In the genomic region with DNA sequence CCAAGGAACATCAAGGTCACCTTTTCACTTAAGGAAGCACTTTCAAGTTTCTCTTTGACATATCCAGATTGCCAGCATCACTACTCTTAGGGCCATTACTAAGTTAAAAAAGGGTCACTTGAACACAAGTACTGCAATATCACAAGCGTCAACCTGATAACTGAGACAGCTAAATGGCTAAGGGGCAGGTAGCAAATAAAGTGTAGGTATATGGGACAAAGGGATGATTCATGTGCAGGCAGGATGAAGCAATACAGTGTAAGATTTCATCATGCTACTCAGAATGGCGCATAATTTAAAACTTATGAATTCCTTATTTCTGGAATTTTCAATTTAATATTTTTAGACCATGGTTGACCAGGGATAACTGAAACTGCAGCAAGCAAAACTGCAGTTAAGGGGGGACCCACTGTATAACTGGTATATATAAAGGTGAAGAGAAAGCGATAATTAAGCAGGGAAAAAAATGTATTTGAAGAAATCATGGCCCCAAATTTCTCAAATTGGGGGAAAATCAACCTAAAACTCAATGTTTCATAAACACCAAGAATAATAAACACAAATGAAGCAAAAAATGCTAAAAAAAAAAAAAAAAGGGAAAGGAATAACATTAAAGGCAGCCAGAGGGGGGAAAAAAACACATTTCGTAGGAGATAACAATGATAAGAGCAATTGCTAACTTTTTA, we compare ENCODE assay signal across 21 cellular contexts. TPM values are rescaled to one million over a fixed set of nuclear protein-coding genes. Genes with fewer than 3 reads are reported as not detected.
DNase-seq lines count a peak whose midpoint lies in the region; ATAC-seq, FAIRE-seq and TF ChIP-seq lines count a peak whose summit lies in the region.
"Had no signal": no experiment of that assay in that cellular context is flagged by ENCODE, and none has a peak within 500 bp of the region (broad histone marks: within the 10 kb centered on the region; RNA-seq: fewer than 3 reads in every experiment).

No MANE protein-coding gene starts in this region.

- H3K4ac ChIP-seq in H1 (replicated peaks; ENCODE audit: insufficient read length, low read depth, low read length) = no peak overlapping the region

- H3K23me2 ChIP-seq in H1 (ENCODE audit: low read depth, low read length) = no peaks in the 10 kb centered on the region

- H3K18ac ChIP-seq in H1 (ENCODE audit: extremely low read depth, low read length) = no peak overlapping the region

- no peak overlapping the region for H3K9ac ChIP-seq in HepG2 (ENCODE audit: insufficient read depth, low read depth, low read length)
- no peak overlapping the region for H3K9ac ChIP-seq in PC-3 (ENCODE audit: low read length)
- H3K9ac ChIP-seq in H1 (replicated peaks in 1 of 4; ENCODE audit: extremely low read depth in 1 of 4, low read depth in 3 of 4, low read length in 3 of 4) = no peak overlapping the region

- H4K8ac ChIP-seq in H1 (ENCODE audit: extremely low read depth, insufficient read depth, low read length) = no peak overlapping the region

- H2BK5ac ChIP-seq in H1 (ENCODE audit: low read depth, low read length) = no peak overlapping the region

- H4K5ac ChIP-seq in H1 (ENCODE audit: insufficient read length, low read depth, low read length) = no peak overlapping the region

- no peak for TF ChIP-seq EP300 in HepG2 (IDR thresholded peaks at IDR 0.05; ENCODE audit: low read depth in 2 of 2, low read length in 2 of 2)
- TF ChIP-seq EP300 in HepG2 (CRISPR knock-in tag; IDR thresholded peaks at IDR 0.05; ENCODE audit: borderline replicate concordance) = no peak
- TF ChIP-seq EP300 in H1 (IDR thresholded peaks at IDR 0.05; ENCODE audit: borderline replicate concordance in 1 of 2, low read depth in 2 of 2, low read length in 2 of 2) = no peak

- DNase-seq in HepG2 (ENCODE audit: low spot score) = no peak
- no peak for DNase-seq in right lobe of liver
- DNase-seq in PC-3 = peak; percentile 42
- no peak for DNase-seq in H1 (ENCODE audit: low read depth in 1 of 2, low spot score in 2 of 2)
- DNase-seq in NCI-H187 treated with DMSO at 0.1 percent for 48 hours (lab: John Stamatoyannopoulos, UW) = no peak
- no peak for DNase-seq in activated CD8-positive, alpha-beta memory T cell treated with anti-CD3 and anti-CD28 coated beads for 24 hours
- DNase-seq: DMS79, KBM-7, NCI-H1694, NCI-H2081 treated with DMSO at 0.1 percent for 48 hours, NCI-H2171 treated with DMSO at 0.1 percent for 48 hours, NCI-H524 treated with DMSO at 0.1 percent for 48 hours, NCI-H82 had no signal

- H3K14ac ChIP-seq in H1 (ENCODE audit: insufficient read length) = no peak overlapping the region

- H3K4me2 ChIP-seq in HepG2 (ENCODE audit: low read depth, low read length) (no peak overlapping the region), PC-3 (ENCODE audit: low read length) (no peak overlapping the region), H1 (ENCODE audit: insufficient read depth in 1 of 2, low read depth in 2 of 2, low read length in 2 of 2) (no peak overlapping the region)

- ATAC-seq in HepG2 = no peak
- no peak for ATAC-seq in right lobe of liver
- ATAC-seq in PC-3 = no peak
- no peak for ATAC-seq in GM21423 (IDR thresholded peaks at IDR 0.05; ENCODE audit: unreplicated experiment)
- no peak for ATAC-seq in GM19455 (IDR thresholded peaks at IDR 0.05; ENCODE audit: unreplicated experiment)
- ATAC-seq: GM12878, Right ventricle myocardium inferior had no signal

- H3K23ac ChIP-seq in H1 (ENCODE audit: insufficient read length) = no peak overlapping the region

- WGBS in HepG2 (ENCODE audit: low lambda C conversion rate) = 23% methylated on average over 4 of the region's 4 CpGs
- 61% methylated on average over 4 of the region's 4 CpGs for WGBS in right lobe of liver (ENCODE audit: insufficient coverage, low coverage, low lambda C conversion rate, missing lambda C conversion rate)
- 88% methylated on average over 4 of the region's 4 CpGs; no CpG with 5 or more reads in 1 of the 2 experiments for WGBS in H1 (ENCODE audit: extremely low coverage in 1 of 2, insufficient coverage in 1 of 2, insufficient read length in 1 of 2, insufficient replicate concordance in 2 of 2, low coverage in 1 of 2, low lambda C conversion rate in 2 of 2, missing lambda C conversion rate in 1 of 2), 2 experiments

- H3K4me3 ChIP-seq in HepG2 (replicated peaks in 1 of 3; ENCODE audit: insufficient read depth in 1 of 3, low read depth in 2 of 3, low read length in 3 of 3) = no peak overlapping the region
- H3K4me3 ChIP-seq in right lobe of liver = no peak overlapping the region
- H3K4me3 ChIP-seq in PC-3 (ENCODE audit: low read length) = no peak overlapping the region
- H3K4me3 ChIP-seq in H1 (ENCODE audit: extremely low read depth in 1 of 4, insufficient read depth in 2 of 4, low read depth in 3 of 4, low read length in 4 of 4) = no peak overlapping the region
- H3K4me3 ChIP-seq: GM12878, SJSA1 had no signal

- H2BK12ac ChIP-seq in H1 (ENCODE audit: low read depth, low read length) = no peak overlapping the region

- H3K9me3 ChIP-seq in HepG2 (ENCODE audit: low read length) (no peaks in the 10 kb centered on the region), right lobe of liver (no peaks in the 10 kb centered on the region), PC-3 (ENCODE audit: low read length) (no peaks in the 10 kb centered on the region), H1 (ENCODE audit: insufficient read depth in 2 of 2, low read depth in 1 of 2, low read length in 1 of 2) (peaks cover 9 to 16% of the 10 kb centered on the region in 2 experiments; a peak in 3 of 4 replicates)
- H3K9me3 ChIP-seq: SJSA1 had no signal

- no peaks in the 10 kb centered on the region for H3K79me2 ChIP-seq in HepG2 (ENCODE audit: insufficient read depth, low read length)
- H3K79me2 ChIP-seq in PC-3 (ENCODE audit: low read length) = no peaks in the 10 kb centered on the region
- no peaks in the 10 kb centered on the region for H3K79me2 ChIP-seq in H1 (ENCODE audit: control insufficient read depth in 1 of 2, insufficient read depth in 2 of 2, low read length in 2 of 2)

- H2BK20ac ChIP-seq in H1 (ENCODE audit: low read length) = no peak overlapping the region

- H2AFZ ChIP-seq in HepG2 (ENCODE audit: low read length) (no peak overlapping the region), PC-3 (ENCODE audit: low read length) (no peak overlapping the region), H1 (ENCODE audit: low read length) (no peak overlapping the region)

- H3K79me1 ChIP-seq in H1 (ENCODE audit: low read depth, low read length) = no peaks in the 10 kb centered on the region

- BruUV-seq in HepG2 (replicated peaks; lab: Mats Ljungman, UMichigan) (no TSS peak), PC-3 (replicated peaks; lab: Mats Ljungman, UMichigan) (no TSS peak)

- H4K20me1 ChIP-seq in HepG2 (ENCODE audit: insufficient read depth, low read length) = no peaks in the 10 kb centered on the region
- H4K20me1 ChIP-seq in PC-3 (ENCODE audit: low read length) = no peaks in the 10 kb centered on the region
- no peaks in the 10 kb centered on the region for H4K20me1 ChIP-seq in H1 (replicated peaks in 1 of 2; ENCODE audit: control insufficient read depth in 1 of 2, insufficient read depth in 2 of 2, low read length in 2 of 2)

- POLR2A ChIA-PET in HepG2 (lab: Yijun Ruan, JAX) (no interaction called here), PC-3 (lab: Charles Lee; ENCODE audit: unreplicated experiment) (no interaction called here), H1 (lab: Charles Lee; ENCODE audit: partially characterized antibody) (no interaction called here)

- intact Hi-C loops in HepG2 (cut with micrococcal nuclease; ENCODE audit: unreplicated experiment) = no loop called here
- intact Hi-C loops in right lobe of liver (cut with DNase I) = no loop called here
- intact Hi-C loops in PC-3 (cut with micrococcal nuclease) = no loop called here

- no peak overlapping the region for H2AK5ac ChIP-seq in H1 (ENCODE audit: low read depth, low read length)

- no peak overlapping the region for H3K27ac ChIP-seq in HepG2 (ENCODE audit: extremely low read length, insufficient read depth, low read length)
- no peak overlapping the region for H3K27ac ChIP-seq in right lobe of liver
- no peak overlapping the region for H3K27ac ChIP-seq in PC-3 (ENCODE audit: low read length)
- H3K27ac ChIP-seq in H1 (ENCODE audit: low read depth, low read length) = no peak overlapping the region
- H3K27ac ChIP-seq: C4-2B, SJSA1 had no signal

- no peak for FAIRE-seq in HepG2 (lab: Jason Lieb, UNC)
- FAIRE-seq in H1 (lab: Jason Lieb, UNC) = no peak
- FAIRE-seq: A204.1, GM12878 had no signal

- TF ChIP-seq POLR2A in HepG2 (IDR thresholded peaks at IDR 0.05; ENCODE audit: insufficient read depth in 1 of 2, low read depth in 2 of 2, low read length in 2 of 2) (no peak), right lobe of liver (IDR thresholded peaks at IDR 0.05) (no peak), H1 (IDR thresholded peaks at IDR 0.05; ENCODE audit: control extremely low read depth in 1 of 2, low read depth in 2 of 2, low read length in 2 of 2) (no peak)

- TF ChIP-seq RAD21 in HepG2 (CRISPR knock-in tag; IDR thresholded peaks at IDR 0.05) (no peak), H1 (IDR thresholded peaks at IDR 0.05 in 1 of 2, conservative IDR thresholded peaks at IDR 0.05 in 1 of 2; ENCODE audit: low read depth in 2 of 2, low read length in 2 of 2) (no peak)

- in situ Hi-C loops in HepG2 (cut with HindIII; ENCODE audit: extremely low pct_ligation_motif_present, low pct_unique_long_range_greater_than_20kb) = no loop called here

- no peak overlapping the region for H2BK15ac ChIP-seq in H1 (ENCODE audit: low read length)

- H3K9me2 ChIP-seq in PC-3 (replicated peaks; ENCODE audit: low read length) = no peaks in the 10 kb centered on the region

- H4K91ac ChIP-seq in H1 (replicated peaks; ENCODE audit: insufficient read length, low read length) = no peak overlapping the region

- H2BK120ac ChIP-seq in H1 (replicated peaks; ENCODE audit: low read depth, low read length) = no peak overlapping the region

- CTCF ChIA-PET in HepG2 (lab: Yijun Ruan, JAX; ENCODE audit: low intra/inter-chr PET ratio, low total read pairs) (no interaction called here), PC-3 (lab: Charles Lee) (no interaction called here), H1 (lab: Charles Lee; ENCODE audit: partially characterized antibody) (interaction anchor here (1.9 kb wide), 1 partner anchor 13 kb away, joined by 10 read pairs; a partner anchor contains a TSS)

- no peaks in the 10 kb centered on the region for H3F3A ChIP-seq in PC-3 (ENCODE audit: low read length, unreplicated experiment)

- no peak overlapping the region for H3K56ac ChIP-seq in H1 (replicated peaks; ENCODE audit: insufficient read length, low read depth, low read length)

- no peaks in the 10 kb centered on the region for H3K27me3 ChIP-seq in HepG2 (ENCODE audit: control insufficient read depth in 1 of 2, insufficient read depth in 2 of 2, low read length in 2 of 2)
- H3K27me3 ChIP-seq in right lobe of liver = no peaks in the 10 kb centered on the region
- H3K27me3 ChIP-seq in PC-3 (ENCODE audit: low read length) = no peaks in the 10 kb centered on the region
- no peaks in the 10 kb centered on the region for H3K27me3 ChIP-seq in H1 (replicated peaks in 1 of 4; ENCODE audit: control insufficient read depth in 3 of 4, extremely low read depth in 1 of 4, insufficient read depth in 3 of 4, low read length in 3 of 4)
- H3K27me3 ChIP-seq: SJSA1 had no signal

- H3K4me1 ChIP-seq in HepG2 (ENCODE audit: insufficient read depth, low read length) = no peaks in the 10 kb centered on the region
- H3K4me1 ChIP-seq in right lobe of liver = no peaks in the 10 kb centered on the region
- H3K4me1 ChIP-seq in PC-3 (ENCODE audit: insufficient read depth, low read length) = no peaks in the 10 kb centered on the region
- H3K4me1 ChIP-seq in H1 (replicated peaks in 1 of 4; ENCODE audit: control insufficient read depth in 3 of 4, insufficient read depth in 4 of 4, low read length in 3 of 4) = no peaks in the 10 kb centered on the region
- H3K4me1 ChIP-seq: SJSA1 had no signal

- TF ChIP-seq CTCF in HepG2 (CRISPR knock-in tag; IDR thresholded peaks at IDR 0.05) (no peak), right lobe of liver (IDR thresholded peaks at IDR 0.05) (no peak), PC-3 (conservative IDR thresholded peaks at IDR 0.05; ENCODE audit: low read depth, low read length) (no peak), H1 (IDR thresholded peaks at IDR 0.05; ENCODE audit: control extremely low read depth in 1 of 3, insufficient read depth in 1 of 3, low read depth in 1 of 3, low read length in 3 of 3) (no peak)

- H3K36me3 ChIP-seq in HepG2 (replicated peaks in 1 of 2; ENCODE audit: control insufficient read depth in 1 of 2, insufficient read depth in 2 of 2, low read length in 2 of 2) (no peaks in the 10 kb centered on the region), right lobe of liver (no peaks in the 10 kb centered on the region), PC-3 (ENCODE audit: low read depth, low read length) (no peaks in the 10 kb centered on the region), H1 (ENCODE audit: control insufficient read depth in 2 of 4, insufficient read depth in 4 of 4, low read length in 3 of 4) (no peaks in the 10 kb centered on the region)
- H3K36me3 ChIP-seq: SJSA1 had no signal

RNA-seq across cellular contexts. Expression of a gene that starts 13.1 kb away (rescaled TPM):
- total RNA-seq in HepG2 (2016; rRNA removed; fragmentation: Illumina TruSeq; extraction: Trizol) (not detected in 2 replicates), right lobe of liver (10 to 100 TPM in 1 of 6 experiments, 1 to 10 TPM in 5; 1.6 to 17.3 (median 3.1) TPM), PC-3 (2014; rRNA removed) (0.15 TPM in 1 of 2 replicates, not detected in the other)
- total RNA-seq in HepG2 (2016; cell fraction: cytosol; rRNA removed; fragmentation: Illumina TruSeq; extraction: Trizol; ENCODE audit: low read depth) = not detected in 2 replicates
- total RNA-seq in HepG2 (2016; cell fraction: insoluble cytoplasmic fraction; rRNA removed; fragmentation: Illumina TruSeq; extraction: Trizol) = not detected in 2 replicates
- total RNA-seq in HepG2 (2016; cell fraction: membrane; rRNA removed; fragmentation: Illumina TruSeq; extraction: Trizol) = not detected in 2 replicates
- total RNA-seq in HepG2 (2016; cell fraction: nucleus; rRNA removed; fragmentation: Illumina TruSeq; extraction: Trizol) = not detected in 2 replicates
- polyA plus RNA-seq in HepG2 (2011; rRNA removed) (not detected in 2 replicates), H1 (2011; rRNA removed) (not detected in 2 replicates)
- not detected in 2 replicates for polyA plus RNA-seq in HepG2 (2011; cell fraction: cytosol; rRNA removed)
- polyA plus RNA-seq in HepG2 (2011; cell fraction: nucleus; rRNA removed) = not detected in 2 replicates
- polyA plus RNA-seq in HepG2 (2012) = not detected in 2 replicates
- not detected in 2 replicates for polyA plus RNA-seq in HepG2 (2016; cell fraction: cytosol; fragmentation: Illumina TruSeq; extraction: Trizol; ENCODE audit: low read depth)
- not detected in 2 replicates for polyA plus RNA-seq in HepG2 (2016; cell fraction: insoluble cytoplasmic fraction; fragmentation: Illumina TruSeq; extraction: Trizol; ENCODE audit: low read depth)
- not detected in 2 replicates for polyA plus RNA-seq in HepG2 (2016; cell fraction: membrane; fragmentation: Illumina TruSeq; extraction: Trizol; ENCODE audit: low read depth)
- polyA plus RNA-seq in HepG2 (2016; cell fraction: nucleus; fragmentation: Illumina TruSeq; extraction: Trizol; ENCODE audit: insufficient read depth, low read depth) = not detected in 2 replicates
- 0.16 TPM in 1 of 2 replicates, not detected in the other for polyA minus RNA-seq in HepG2 (2011; rRNA and poly(A)+ RNA removed; ENCODE audit: low replicate concordance)
- polyA minus RNA-seq in HepG2 (2011; cell fraction: cytosol; rRNA and poly(A)+ RNA removed) = not detected in 2 replicates
- polyA minus RNA-seq in HepG2 (2011; cell fraction: nucleus; rRNA and poly(A)+ RNA removed) = not detected in 2 replicates
- total RNA-seq in H1 (2021; fragmentation: NEBNext Ultra II Directional; extraction: Animal tissue kit (Norgen Biotek cat#: 25700)) = not detected in 2 replicates
- not detected for polyA plus RNA-seq in H1 (2011; cell fraction: cytosol; rRNA removed)
- 0.03 TPM for polyA plus RNA-seq in H1 (2011; cell fraction: nucleus; rRNA removed)
- not detected in 4 replicates for polyA plus RNA-seq in H1 (2012, experiment 1 of 2)
- not detected for polyA plus RNA-seq in H1 (2012, experiment 2 of 2)
- 0.04 TPM for polyA plus RNA-seq in H1 (2013, experiment 1 of 2)
- 0.04 TPM for polyA plus RNA-seq in H1 (2013, experiment 2 of 2)
- polyA minus RNA-seq in H1 (2011; rRNA and poly(A)+ RNA removed) = 0.09 TPM in 1 of 2 replicates, not detected in the other
- polyA minus RNA-seq in H1 (2011; cell fraction: cytosol; rRNA and poly(A)+ RNA removed) = not detected
- polyA minus RNA-seq in H1 (2011; cell fraction: nucleus; rRNA and poly(A)+ RNA removed) = not detected
- total RNA-seq: OCI-LY7 had no signal

RNA-seq across cellular contexts. Expression of a gene that starts 47.2 kb away (rescaled TPM):
- not detected in 2 replicates for total RNA-seq in HepG2 (2016; rRNA removed; fragmentation: Illumina TruSeq; extraction: Trizol)
- total RNA-seq in HepG2 (2016; cell fraction: cytosol; rRNA removed; fragmentation: Illumina TruSeq; extraction: Trizol; ENCODE audit: low read depth) = not detected in 2 replicates
- total RNA-seq in HepG2 (2016; cell fraction: insoluble cytoplasmic fraction; rRNA removed; fragmentation: Illumina TruSeq; extraction: Trizol) = not detected in 2 replicates
- total RNA-seq in HepG2 (2016; cell fraction: membrane; rRNA removed; fragmentation: Illumina TruSeq; extraction: Trizol) = not detected in 2 replicates
- total RNA-seq in HepG2 (2016; cell fraction: nucleus; rRNA removed; fragmentation: Illumina TruSeq; extraction: Trizol) = not detected in 2 replicates
- polyA plus RNA-seq in HepG2 (2011; rRNA removed) = not detected in 2 replicates
- polyA plus RNA-seq in HepG2 (2011; cell fraction: cytosol; rRNA removed) = not detected in 2 replicates
- polyA plus RNA-seq in HepG2 (2011; cell fraction: nucleus; rRNA removed) = not detected in 2 replicates
- not detected in 2 replicates for polyA plus RNA-seq in HepG2 (2012)
- not detected in 2 replicates for polyA plus RNA-seq in HepG2 (2016; cell fraction: cytosol; fragmentation: Illumina TruSeq; extraction: Trizol; ENCODE audit: low read depth)
- not detected in 2 replicates for polyA plus RNA-seq in HepG2 (2016; cell fraction: insoluble cytoplasmic fraction; fragmentation: Illumina TruSeq; extraction: Trizol; ENCODE audit: low read depth)
- not detected in 2 replicates for polyA plus RNA-seq in HepG2 (2016; cell fraction: membrane; fragmentation: Illumina TruSeq; extraction: Trizol; ENCODE audit: low read depth)
- polyA plus RNA-seq in HepG2 (2016; cell fraction: nucleus; fragmentation: Illumina TruSeq; extraction: Trizol; ENCODE audit: insufficient read depth, low read depth) = not detected in 2 replicates
- not detected in 2 replicates for polyA minus RNA-seq in HepG2 (2011; rRNA and poly(A)+ RNA removed; ENCODE audit: low replicate concordance)
- polyA minus RNA-seq in HepG2 (2011; cell fraction: cytosol; rRNA and poly(A)+ RNA removed) = not detected in 2 replicates
- not detected in 2 replicates for polyA minus RNA-seq in HepG2 (2011; cell fraction: nucleus; rRNA and poly(A)+ RNA removed)
- under 1 TPM in 1 of 6 experiments, not detected in 5; 0.27 TPM for total RNA-seq in right lobe of liver
- 0.22 TPM in 1 of 2 replicates, not detected in the other for total RNA-seq in PC-3 (2014; rRNA removed)
- total RNA-seq in H1 (2021; fragmentation: NEBNext Ultra II Directional; extraction: Animal tissue kit (Norgen Biotek cat#: 25700)) = not detected in 2 replicates
- polyA plus RNA-seq in H1 (2011; rRNA removed) = not detected in 2 replicates
- polyA plus RNA-seq in H1 (2011; cell fraction: cytosol; rRNA removed) = not detected
- not detected for polyA plus RNA-seq in H1 (2011; cell fraction: nucleus; rRNA removed)
- not detected in 4 replicates for polyA plus RNA-seq in H1 (2012, experiment 1 of 2)
- polyA plus RNA-seq in H1 (2012, experiment 2 of 2) = not detected
- polyA plus RNA-seq in H1 (2013, experiment 1 of 2) = not detected
- polyA plus RNA-seq in H1 (2013, experiment 2 of 2) = not detected
- not detected in 2 replicates for polyA minus RNA-seq in H1 (2011; rRNA and poly(A)+ RNA removed)
- not detected for polyA minus RNA-seq in H1 (2011; cell fraction: cytosol; rRNA and poly(A)+ RNA removed)
- polyA minus RNA-seq in H1 (2011; cell fraction: nucleus; rRNA and poly(A)+ RNA removed) = not detected
- total RNA-seq: OCI-LY7, Right ventricle myocardium inferior had no signal
